Comparison of ENCODE assay signal across 17 cellular contexts in genomic region chr2:48450936-48451602, GRCh38. TPM values are rescaled to one million over a fixed set of nuclear protein-coding genes. Genes with fewer than 3 reads are reported as not detected.
A peak's percentile ranks its signal among the peaks of the same experiment; 100 is the strongest.
DNase-seq lines count a peak whose midpoint lies in the region; ATAC-seq and TF ChIP-seq lines count a peak whose summit lies in the region.
"Had no signal": no experiment of that assay in that cellular context is flagged by ENCODE, and none has a peak within 500 bp of the region (broad histone marks: within the 10 kb centered on the region; RNA-seq: fewer than 3 reads in every experiment).

No MANE protein-coding gene starts in this region.

- 91 to 94% methylated on average over 2 of the region's 2 CpGs for WGBS in endodermal cell (ENCODE audit: insufficient coverage in 1 of 2, insufficient read length in 1 of 2), 2 experiments

- no peak for ATAC-seq in GM18858 (IDR thresholded peaks at IDR 0.05; ENCODE audit: unreplicated experiment)
- ATAC-seq in HG02642 (IDR thresholded peaks at IDR 0.05; ENCODE audit: poor library complexity, unreplicated experiment), result no peak
- no peak for ATAC-seq in HG03135 (IDR thresholded peaks at IDR 0.05; ENCODE audit: unreplicated experiment)
- ATAC-seq: body of pancreas, GM23338, psoas muscle had no signal

- peaks cover 10% of the 10 kb centered on the region for H3K4me1 ChIP-seq in endodermal cell (ENCODE audit: control insufficient read depth, insufficient read depth, low read length)

- no peak overlapping the region for H3K9ac ChIP-seq in endodermal cell (ENCODE audit: extremely low read depth, low read length, poor library complexity, severe bottlenecking)

- H3K9me3 ChIP-seq in endodermal cell (ENCODE audit: control insufficient read depth, low read length), result no peaks in the 10 kb centered on the region
- H3K9me3 ChIP-seq: body of pancreas, esophagus squamous epithelium, psoas muscle, tibial artery had no signal

- H3K27ac ChIP-seq in HL-60 (replicated peaks) (0 out of 2 replicates have a peak overlapping the region, but pooled peaks have one; percentile 12), endodermal cell (ENCODE audit: low read depth, low read length) (no peak overlapping the region)
- H3K27ac ChIP-seq: body of pancreas, esophagus squamous epithelium, psoas muscle had no signal

- H3K27ac Mint-ChIP-seq in endodermal cell, result no peak overlapping the region
- H3K27ac Mint-ChIP-seq in progenitor cell of endocrine pancreas, result peak overlapping the region; percentile 86
- H3K27ac Mint-ChIP-seq: nephron progenitor cell had no signal

- H3K36me3 Mint-ChIP-seq in endodermal cell (ENCODE audit: low read depth), result peaks cover 33% of the 10 kb centered on the region
- peaks cover 9% of the 10 kb centered on the region for H3K36me3 Mint-ChIP-seq in progenitor cell of endocrine pancreas (ENCODE audit: insufficient read depth)

- H3K4me3 Mint-ChIP-seq in endodermal cell (no peak overlapping the region), progenitor cell of endocrine pancreas (ENCODE audit: low read depth) (no peak overlapping the region)
- H3K4me3 Mint-ChIP-seq: GM23338, nephron progenitor cell had no signal

- H3K27me3 Mint-ChIP-seq in endodermal cell (ENCODE audit: insufficient read depth) (no peaks in the 10 kb centered on the region), progenitor cell of endocrine pancreas (no peaks in the 10 kb centered on the region)

- no peak overlapping the region for H3K4me3 ChIP-seq in HL-60 (replicated peaks; ENCODE audit: insufficient read depth, low read length)
- peak overlapping the region; percentile 43 for H3K4me3 ChIP-seq in endodermal cell (ENCODE audit: low read length)
- H3K4me3 ChIP-seq: body of pancreas, esophagus squamous epithelium, GM23338, psoas muscle, tibial artery had no signal

- TF ChIP-seq CTCF in HL-60 (IDR thresholded peaks at IDR 0.05; ENCODE audit: insufficient read depth, low read length) (no peak), endodermal cell (conservative IDR thresholded peaks at IDR 0.05) (no peak), progenitor cell of endocrine pancreas (IDR thresholded peaks at IDR 0.05; ENCODE audit: unreplicated experiment) (no peak)

- H3K9me3 Mint-ChIP-seq in endodermal cell, result no peaks in the 10 kb centered on the region
- no peaks in the 10 kb centered on the region for H3K9me3 Mint-ChIP-seq in progenitor cell of endocrine pancreas (ENCODE audit: low read depth)
- H3K9me3 Mint-ChIP-seq: GM23338, nephron progenitor cell had no signal

- no peak for DNase-seq in HL-60 (ENCODE audit: low read depth in 1 of 2, low spot score in 1 of 2)
- peak; percentile 15 for DNase-seq in SK-N-DZ (ENCODE audit: low spot score)
- no peak for DNase-seq in endodermal cell
- DNase-seq in progenitor cell of endocrine pancreas (ENCODE audit: low spot score, unreplicated experiment), result no peak
- DNase-seq: activated naive CD4-positive, alpha-beta T cell treated with Interleukin-2 at 50 U/mL for 16 hours; body of pancreas; esophagus squamous epithelium; KG1; NCI-H1105; nephron progenitor cell; psoas muscle; stimulated activated CD4-positive, alpha-beta T cell treated with anti-CD3 and anti-CD28 coated beads, Interleukin-12 subunit alpha, Interleukin-12 subunit beta, amount 100 ng/mL, for 4 hours; tibial artery had no signal

- peaks cover 45% of the 10 kb centered on the region for H3K36me3 ChIP-seq in endodermal cell (ENCODE audit: control insufficient read depth, insufficient read depth, low read length)

- H3K4me1 Mint-ChIP-seq in endodermal cell (peaks cover 23% of the 10 kb centered on the region), progenitor cell of endocrine pancreas (ENCODE audit: low read depth) (peaks cover 29% of the 10 kb centered on the region)

- H3K27me3 ChIP-seq in HL-60 (ENCODE audit: insufficient read depth, poor library complexity, severe bottlenecking) (no peaks in the 10 kb centered on the region), endodermal cell (ENCODE audit: control insufficient read depth, insufficient read depth, low read length, poor library complexity, severe bottlenecking) (no peaks in the 10 kb centered on the region)
- H3K27me3 ChIP-seq: body of pancreas, esophagus squamous epithelium, tibial artery had no signal

RNA-seq across cellular contexts. Expression of gene PPP1R21, which starts 10.5 kb away (rescaled TPM):
- 7.3 and 17.4 TPM in 2 replicates for polyA plus RNA-seq in SK-N-DZ (2014; cell fraction: cytosol; rRNA removed)
- 19.8 and 25.6 TPM in 2 replicates for polyA plus RNA-seq in SK-N-DZ (2014; cell fraction: nucleus; rRNA removed)
- total RNA-seq in endodermal cell, result 10 to 100 TPM; 26.1 to 39.0 TPM
- 18.9 TPM for polyA plus RNA-seq in endodermal cell (2013, experiment 1 of 2)
- 19.3 TPM for polyA plus RNA-seq in endodermal cell (2013, experiment 2 of 2)
- total RNA-seq in progenitor cell of endocrine pancreas, result 35.1 and 39.2 TPM in 2 replicates
